Comparison of ENCODE assay signal across 2 cellular contexts in genomic region chr7:4737300-4737699, GRCh38.
A peak's percentile ranks its signal among the peaks of the same experiment; 100 is the strongest.
TF ChIP-seq lines count a peak whose summit lies in the region.

No MANE protein-coding gene starts in this region.

TF ChIP-seq in HCT116, 20 proteins besides CTCF, POLR2A, EP300 and RAD21:
- TF ChIP-seq SRF (IDR thresholded peaks at IDR 0.05; ENCODE audit: low read depth): no peak
- no peak for TF ChIP-seq CEBPB (IDR thresholded peaks at IDR 0.05; ENCODE audit: low read depth)
- TF ChIP-seq REST (IDR thresholded peaks at IDR 0.05; ENCODE audit: low read depth): no peak
- TF ChIP-seq, protein P1, sequence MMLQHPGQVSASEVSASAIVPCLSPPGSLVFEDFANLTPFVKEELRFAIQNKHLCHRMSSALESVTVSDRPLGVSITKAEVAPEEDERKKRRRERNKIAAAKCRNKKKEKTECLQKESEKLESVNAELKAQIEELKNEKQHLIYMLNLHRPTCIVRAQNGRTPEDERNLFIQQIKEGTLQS (IDR thresholded peaks at IDR 0.05): no peak
- TF ChIP-seq EZH2phosphoT487 (IDR thresholded peaks at IDR 0.05; ENCODE audit: borderline replicate concordance): no peak
- TF ChIP-seq TCF7L2 (IDR thresholded peaks at IDR 0.05; ENCODE audit: borderline replicate concordance, extremely low read depth, insufficient read depth, insufficient read length): no peak
- no peak for TF ChIP-seq SP1 (IDR thresholded peaks at IDR 0.05; ENCODE audit: low read depth)
- no peak for TF ChIP-seq ELF1 (IDR thresholded peaks at IDR 0.05; ENCODE audit: borderline replicate concordance, low read depth)
- no peak for TF ChIP-seq ZBTB33 (IDR thresholded peaks at IDR 0.05; ENCODE audit: extremely low read depth, insufficient replicate concordance, low read length)
- TF ChIP-seq JUND (IDR thresholded peaks at IDR 0.05): no peak
- no peak for TF ChIP-seq ZNF274 (IDR thresholded peaks at IDR 0.05; ENCODE audit: low read depth, low read length)
- TF ChIP-seq, protein P2, sequence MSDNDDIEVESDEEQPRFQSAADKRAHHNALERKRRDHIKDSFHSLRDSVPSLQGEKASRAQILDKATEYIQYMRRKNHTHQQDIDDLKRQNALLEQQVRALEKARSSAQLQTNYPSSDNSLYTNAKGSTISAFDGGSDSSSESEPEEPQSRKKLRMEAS (IDR thresholded peaks at IDR 0.05): no peak
- no peak for TF ChIP-seq EZH2 (IDR thresholded peaks at IDR 0.05)

TF ChIP-seq in GM12878, 131 proteins besides CTCF, POLR2A, EP300 and RAD21:
- no peak for TF ChIP-seq ZNF622 (IDR thresholded peaks at IDR 0.05)
- TF ChIP-seq PAX5 (IDR thresholded peaks at IDR 0.05; ENCODE audit: borderline replicate concordance, low read depth, low read length): peak; percentile 28; the same call in 1 of the 2 replicates
- TF ChIP-seq SPI1 (IDR thresholded peaks at IDR 0.05; ENCODE audit: borderline replicate concordance, insufficient read depth, low read depth, low read length): no peak
- TF ChIP-seq BCL3 (IDR thresholded peaks at IDR 0.05; ENCODE audit: borderline replicate concordance, insufficient read depth, low read depth, low read length, poor library complexity, severe bottlenecking): peak; percentile 95
- TF ChIP-seq NR2C2 (IDR thresholded peaks at IDR 0.05; ENCODE audit: borderline replicate concordance, control insufficient read depth, insufficient read length, low read depth): no peak
- no peak for TF ChIP-seq MYB (IDR thresholded peaks at IDR 0.05; ENCODE audit: borderline replicate concordance, low read depth, low read length)
- TF ChIP-seq PBX3 (IDR thresholded peaks at IDR 0.05; ENCODE audit: insufficient replicate concordance, low read depth, low read length): peak; percentile 50
- peak; percentile 86; the same call in 1 of the 2 replicates for TF ChIP-seq TCF3 (IDR thresholded peaks at IDR 0.05; ENCODE audit: borderline replicate concordance, insufficient read depth, low read depth, low read length)
- TF ChIP-seq ZNF207 (IDR thresholded peaks at IDR 0.05; ENCODE audit: borderline replicate concordance): no peak
- no peak for TF ChIP-seq ESRRA (IDR thresholded peaks at IDR 0.05; ENCODE audit: low read length)
- no peak for TF ChIP-seq JUND (IDR thresholded peaks at IDR 0.05; ENCODE audit: low read depth, low read length)
- TF ChIP-seq SMAD1 (IDR thresholded peaks at IDR 0.05; ENCODE audit: low read depth, partially characterized antibody): no peak
